ENCODE assay signal across 8 cellular contexts in the genomic region with DNA sequence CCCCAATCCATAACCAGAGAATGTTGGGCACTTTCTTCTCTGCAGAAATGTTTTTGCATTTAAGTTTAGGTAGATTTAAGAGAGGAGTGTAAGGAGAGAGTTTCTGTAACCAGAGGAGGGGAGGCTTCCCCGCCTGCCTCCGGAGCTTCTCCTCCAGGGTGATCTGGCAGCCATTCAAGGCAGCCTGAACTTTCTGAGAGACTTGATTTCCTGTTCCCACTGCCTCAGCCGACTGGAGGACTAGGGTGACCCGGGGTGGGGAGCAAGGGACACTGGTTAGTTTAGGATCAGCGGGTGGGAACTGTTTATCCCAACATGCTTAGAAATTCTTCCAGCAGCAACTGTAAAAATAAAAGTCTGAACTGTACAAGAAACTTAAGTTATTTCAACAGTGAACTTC. TPM values are rescaled to one million over a fixed set of nuclear protein-coding genes. Genes with fewer than 3 reads are reported as not detected.
DNase-seq lines count a peak whose midpoint lies in the region; ATAC-seq and TF ChIP-seq lines count a peak whose summit lies in the region.

No MANE protein-coding gene starts in this region.

- no peak for TF ChIP-seq CTCF in mesothelial cell of epicardium (IDR thresholded peaks at IDR 0.05; ENCODE audit: unreplicated experiment)
- TF ChIP-seq CTCF in GM10248 (IDR thresholded peaks at IDR 0.05; ENCODE audit: control extremely low read depth, extremely low read depth, low read depth, missing control alignments), result no peak

- H3K36me3 Mint-ChIP-seq in mesothelial cell of epicardium, result no peaks in the 10 kb centered on the region

- peak overlapping the region; percentile 98 for H3K27ac Mint-ChIP-seq in mesothelial cell of epicardium

- peaks cover 41% of the 10 kb centered on the region for H3K9me3 Mint-ChIP-seq in mesothelial cell of epicardium

- H3K27ac ChIP-seq in ACC112 (ENCODE audit: low read depth, low read length), result peak overlapping the region; percentile 72

- peak; percentile 39 for DNase-seq in LHCN-M2 (ENCODE audit: low read depth)
- peak; percentile 16 for DNase-seq in cerebellar cortex (ENCODE audit: low spot score)
- DNase-seq in mesothelial cell of epicardium (ENCODE audit: low spot score in 2 of 2, unreplicated experiment in 2 of 2), result no peak
- no peak for DNase-seq in UCSD-AML1 (lab: John Stamatoyannopoulos, UW; ENCODE audit: unreplicated experiment)
- no peak for DNase-seq in GM10248 (ENCODE audit: extremely low spot score)

- H3K27me3 ChIP-seq in ACC112 (ENCODE audit: insufficient read depth, low read length), result no peaks in the 10 kb centered on the region

- H3K79me2 ChIP-seq in ACC112 (ENCODE audit: control insufficient read depth, insufficient read depth, low read length, unreplicated experiment), result no peaks in the 10 kb centered on the region

- H2AFZ ChIP-seq in ACC112 (ENCODE audit: low read length, unreplicated experiment), result peak overlapping the region; percentile 97

- POLR2A ChIA-PET in GM10248 (lab: Yijun Ruan, JAX), result no interaction called here

- H3K4me1 Mint-ChIP-seq in mesothelial cell of epicardium, result peaks cover 58% of the 10 kb centered on the region

- H3K4me3 Mint-ChIP-seq in mesothelial cell of epicardium, result peak overlapping the region; percentile 20

- CTCF ChIA-PET in GM10248 (lab: Yijun Ruan, JAX), result no interaction called here

- peaks cover 22% of the 10 kb centered on the region for H3K4me1 ChIP-seq in ACC112 (ENCODE audit: control insufficient read depth, insufficient read depth, low read length, unreplicated experiment)

- no peaks in the 10 kb centered on the region for H3K27me3 Mint-ChIP-seq in mesothelial cell of epicardium (ENCODE audit: low read depth)

- H3K36me3 ChIP-seq in ACC112 (ENCODE audit: insufficient read depth, low read length), result no peaks in the 10 kb centered on the region

- ATAC-seq in GM18867 (IDR thresholded peaks at IDR 0.05; ENCODE audit: unreplicated experiment) (no peak), GM21515 (IDR thresholded peaks at IDR 0.05; ENCODE audit: unreplicated experiment) (no peak)

- H3K4me3 ChIP-seq in ACC112 (ENCODE audit: low read depth, low read length), result peak overlapping the region; percentile 54

RNA-seq across cellular contexts. Expression of a gene that starts 15.1 kb away (rescaled TPM):
- total RNA-seq in LHCN-M2 (2014; rRNA removed), result not detected in 2 replicates
- polyA plus RNA-seq in LHCN-M2 (2012), result not detected
- total RNA-seq in mesothelial cell of epicardium, result 0.34 to 0.44 TPM (median 0.38 TPM) in 3 replicates

RNA-seq across cellular contexts. Expression of a gene that starts 54.4 kb away (rescaled TPM):
- total RNA-seq in LHCN-M2 (2014; rRNA removed) (5,577 and 7,816 TPM in 2 replicates), mesothelial cell of epicardium (2,120 to 2,167 TPM (median 2,121 TPM) in 3 replicates)
- polyA plus RNA-seq in LHCN-M2 (2012), result 11,098 TPM

Comparison
In these comparisons a context has a peak if more than half of its experiments do, and no peak if none do; other contexts are left out.
1. DNase-seq: peak in LHCN-M2 (single experiment) and cerebellar cortex (single experiment); none in mesothelial cell of epicardium (0 of 2), UCSD-AML1 (single experiment) and GM10248 (single experiment).